Comparison of ENCODE assay signal across 18 cellular contexts in genomic region chr14:51836417-51836816, GRCh38. TPM values are rescaled to one million over a fixed set of nuclear protein-coding genes. Genes with fewer than 3 reads are reported as not detected.
"Had no signal": no experiment of that assay in that cellular context is flagged by ENCODE, and none has a peak within 500 bp of the region (broad histone marks: within the 10 kb centered on the region; RNA-seq: fewer than 3 reads in every experiment).

No MANE protein-coding gene starts in this region.

- H3K4me3 Mint-ChIP-seq: endodermal cell; immature natural killer cell; natural killer cell treated with Interleukin-12 subunit alpha and Interleukin-12 subunit beta and Interleukin-15 and Interleukin-18, amount 100 ng/mL, for 72 hours; neural progenitor cell had no signal

- H3K27ac Mint-ChIP-seq: endodermal cell, neural progenitor cell had no signal

- ATAC-seq: foreskin keratinocyte; left lung; lower lobe of right lung; natural killer cell treated with Interleukin-12 subunit alpha and Interleukin-12 subunit beta and Interleukin-15 and Interleukin-18, amount 100 ng/mL, for 72 hours had no signal

- H3K4me1 Mint-ChIP-seq: immature natural killer cell, neural progenitor cell had no signal

- H3K27me3 Mint-ChIP-seq: natural killer cell treated with Interleukin-12 subunit alpha and Interleukin-12 subunit beta and Interleukin-15 and Interleukin-18, amount 100 ng/mL, for 72 hours had no signal

- H3K9me3 Mint-ChIP-seq: natural killer cell treated with Interleukin-12 subunit alpha and Interleukin-12 subunit beta and Interleukin-15 and Interleukin-18, amount 100 ng/mL, for 72 hours had no signal

- H3K36me3 Mint-ChIP-seq: natural killer cell treated with Interleukin-12 subunit alpha and Interleukin-12 subunit beta and Interleukin-15 and Interleukin-18, amount 100 ng/mL, for 72 hours; neural progenitor cell had no signal

- DNase-seq: effector CD4-positive, alpha-beta T cell; endodermal cell; erythroblast; foreskin keratinocyte; immature natural killer cell; left lung; lower lobe of right lung; mesenchymal stem cell; midbrain; nucleus accumbens; ovary; small intestine; stimulated activated CD4-positive, alpha-beta T cell treated with anti-CD3 and anti-CD28 coated beads, Interleukin-12 subunit alpha, Interleukin-12 subunit beta, amount 100 ng/mL, for 4 hours; stimulated activated naive CD4-positive, alpha-beta T cell; trophoblast cell had no signal

RNA-seq across cellular contexts. Expression of gene GNG2, which starts 24.0 kb away (rescaled TPM):
- total RNA-seq: endothelial cell of umbilical vein had no signal
